8 cellular contexts compared by ENCODE assay signal in genomic region chr6:29632789-29633531, GRCh38.
DNase-seq lines count a peak whose midpoint lies in the region; ATAC-seq lines count a peak whose summit lies in the region.

Gene GABBR1 (minus strand): TSS chr6:29633183. CDS start chr6:29632385, 798 bp downstream.

- no peaks in the 10 kb centered on the region for H3K9me3 ChIP-seq in effector memory CD4-positive, alpha-beta T cell (ENCODE audit: control insufficient read depth, low read length)

- DNase-seq in HK-2 (ENCODE audit: unreplicated experiment) (peak; percentile 85), NOMO-1 (lab: John Stamatoyannopoulos, UW; ENCODE audit: unreplicated experiment in 2 of 2) (peak; percentile 66 to 74), memory B cell (ENCODE audit: low spot score in 2 of 2) (peak; percentile 57 to 64)
- DNase-seq in activated CD8-positive, alpha-beta memory T cell treated with anti-CD3 and anti-CD28 coated beads for 48 hours (ENCODE audit: low read depth in 2 of 3, low spot score in 2 of 3) = peak in 2 of 3 experiments; percentile 26 to 37
- DNase-seq in effector memory CD4-positive, alpha-beta T cell = peak; percentile 54 to 72 (median 67)
- peak in 2 of 3 donors; percentile 51 to 71 for DNase-seq in stimulated activated CD4-positive, alpha-beta T cell treated with anti-CD3 and anti-CD28 coated beads, TNF-alpha, amount 100 ng/mL, for 48 hours (ENCODE audit: low read depth in 3 of 3)

- no peaks in the 10 kb centered on the region for H3K27me3 Mint-ChIP-seq in memory B cell

- no peaks in the 10 kb centered on the region; the same call in 1 of the 2 replicates for H3K27me3 ChIP-seq in ACC112 (ENCODE audit: insufficient read depth, low read length)
- no peaks in the 10 kb centered on the region for H3K27me3 ChIP-seq in effector memory CD4-positive, alpha-beta T cell (replicated peaks; ENCODE audit: control insufficient read depth, insufficient read depth, low read length, poor library complexity, severe bottlenecking)

- ATAC-seq in GM19043 (IDR thresholded peaks at IDR 0.05; ENCODE audit: low read depth, unreplicated experiment) (peak; percentile 46), memory B cell (ENCODE audit: low read depth) (peak; percentile 72)

- peak within 1 kb of the TSS; percentile 78 for H3K4me3 ChIP-seq in ACC112 (ENCODE audit: low read depth, low read length)
- peak within 1 kb of the TSS; percentile 91 for H3K4me3 ChIP-seq in effector memory CD4-positive, alpha-beta T cell (ENCODE audit: insufficient read depth, low read depth, low read length, poor library complexity, severe bottlenecking)

- no peaks in the 10 kb centered on the region for H3K36me3 ChIP-seq in ACC112 (ENCODE audit: insufficient read depth, low read length)
- no peaks in the 10 kb centered on the region for H3K36me3 ChIP-seq in effector memory CD4-positive, alpha-beta T cell (ENCODE audit: control insufficient read depth, insufficient read depth, low read length)

- H3K27ac Mint-ChIP-seq in memory B cell = peak within 1 kb of the TSS; percentile 76

- peaks cover 26% of the 10 kb centered on the region for H3K4me1 ChIP-seq in ACC112 (ENCODE audit: control insufficient read depth, insufficient read depth, low read length, unreplicated experiment)
- peaks cover 28% of the 10 kb centered on the region for H3K4me1 ChIP-seq in effector memory CD4-positive, alpha-beta T cell (ENCODE audit: control insufficient read depth, insufficient read depth, low read length, poor library complexity, severe bottlenecking)

- H3K4me3 Mint-ChIP-seq in memory B cell = peak within 1 kb of the TSS; percentile 91

- H3K27ac ChIP-seq in ACC112 (ENCODE audit: low read depth, low read length) = no peak within 1 kb of the TSS
- H3K27ac ChIP-seq in effector memory CD4-positive, alpha-beta T cell (ENCODE audit: insufficient read depth, low read length, poor library complexity, severe bottlenecking) = peak within 1 kb of the TSS; percentile 75

- peaks cover 52% of the 10 kb centered on the region for H3K4me1 Mint-ChIP-seq in memory B cell

- peaks cover 9% of the 10 kb centered on the region for H3K79me2 ChIP-seq in ACC112 (ENCODE audit: control insufficient read depth, insufficient read depth, low read length, unreplicated experiment)

- no peaks in the 10 kb centered on the region for H3K9me3 Mint-ChIP-seq in memory B cell

- peaks cover 2% of the 10 kb centered on the region for H3K36me3 Mint-ChIP-seq in memory B cell

- peak within 1 kb of the TSS; percentile 53 for H2AFZ ChIP-seq in ACC112 (ENCODE audit: low read length, unreplicated experiment)

Comparison
In these comparisons a context has a peak if more than half of its experiments do, and no peak if none do; other contexts are left out.
1. DNase-seq: peak in every context shown above with its lines; median percentile 85 in HK-2; 70 in NOMO-1; 67 in effector memory CD4-positive, alpha-beta T cell; 61 in stimulated activated CD4-positive, alpha-beta T cell treated with anti-CD3 and anti-CD28 coated beads, TNF-alpha, amount 100 ng/mL, for 48 hours; 60 in memory B cell; 32 in activated CD8-positive, alpha-beta memory T cell treated with anti-CD3 and anti-CD28 coated beads for 48 hours.